In the genomic region with DNA sequence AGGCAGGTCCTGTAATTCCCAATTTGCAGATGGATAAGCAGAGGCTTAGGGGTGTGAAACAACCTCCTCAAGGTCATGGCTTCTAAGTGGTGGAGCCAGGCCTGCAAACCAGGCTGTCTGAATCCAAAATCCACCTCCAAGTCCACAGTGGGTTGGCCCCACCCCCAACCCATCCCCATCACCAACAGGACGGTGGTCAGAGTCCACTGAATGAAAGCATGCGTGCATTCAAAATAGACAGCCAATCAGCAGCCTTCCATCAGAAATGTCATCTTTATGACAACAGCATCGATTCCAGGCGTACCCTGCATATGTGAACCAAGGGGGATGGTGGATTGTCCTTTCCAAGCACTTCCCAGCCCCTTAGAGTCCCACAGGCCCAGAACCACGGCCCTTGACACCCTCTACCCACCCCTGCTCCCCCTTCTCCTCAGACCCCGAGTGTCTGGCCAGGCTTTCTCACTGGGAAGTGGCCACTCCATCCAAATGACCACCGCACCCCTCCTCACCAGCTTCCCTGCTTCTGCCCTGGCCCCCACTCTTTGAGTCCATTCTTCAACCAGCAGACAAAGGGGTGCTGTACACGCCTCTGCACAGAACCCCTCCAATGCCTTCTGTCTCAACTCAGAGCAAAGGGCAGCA, we compare ENCODE assay signal across 22 cellular contexts.
DNase-seq lines count a peak whose midpoint lies in the region; ATAC-seq, FAIRE-seq and TF ChIP-seq lines count a peak whose summit lies in the region.
"Had no signal": no experiment of that assay in that cellular context is flagged by ENCODE, and none has a peak within 500 bp of the region (broad histone marks: within the 10 kb centered on the region; RNA-seq: fewer than 3 reads in every experiment).

No MANE protein-coding gene starts in this region.

- no peaks in the 10 kb centered on the region for H3K27me3 ChIP-seq in RWPE2 (ENCODE audit: insufficient read depth, poor library complexity, severe bottlenecking)
- H3K27me3 ChIP-seq in sigmoid colon: peaks cover 0 to 5% (median 0%) of the 10 kb centered on the region in 3 donors

- intact Hi-C loops in kidney (cut with DNase I): loop anchor here (10.0 kb wide), 1 partner anchor 158 kb away; no protein-coding TSS in a partner anchor
- intact Hi-C loops in sigmoid colon (cut with DNase I): no loop called here

- H3K4me3 Mint-ChIP-seq in chondrocyte (ENCODE audit: unreplicated experiment): no peak overlapping the region
- H3K4me3 Mint-ChIP-seq: CD4-positive, alpha-beta T cell had no signal

- no peaks in the 10 kb centered on the region for H3K27me3 Mint-ChIP-seq in chondrocyte (ENCODE audit: low read depth)

- TF ChIP-seq POLR2A in sigmoid colon (IDR thresholded peaks at IDR 0.05): no peak

- H3K4me3 ChIP-seq in RWPE2 (ENCODE audit: severe bottlenecking): no peak overlapping the region
- no peak overlapping the region for H3K4me3 ChIP-seq in kidney (ENCODE audit: low read length in 2 of 2)
- H3K4me3 ChIP-seq in sigmoid colon: no peak overlapping the region
- H3K4me3 ChIP-seq: HAP-1 had no signal

- 64 to 80% methylated on average over 8 of the region's 8 CpGs for WGBS in sigmoid colon, 2 donors

- no peak overlapping the region for H3K27ac ChIP-seq in RWPE2 (ENCODE audit: poor library complexity, severe bottlenecking)
- no peak overlapping the region for H3K27ac ChIP-seq in kidney (ENCODE audit: low read depth in 2 of 2, low read length in 2 of 2)
- no peak overlapping the region for H3K27ac ChIP-seq in sigmoid colon
- H3K27ac ChIP-seq: C4-2B had no signal

- no peaks in the 10 kb centered on the region for H3K36me3 Mint-ChIP-seq in chondrocyte (ENCODE audit: low read depth)

- H3K4me1 ChIP-seq in RWPE2 (ENCODE audit: insufficient read depth, poor library complexity, severe bottlenecking): peaks cover 8% of the 10 kb centered on the region
- H3K4me1 ChIP-seq in kidney (ENCODE audit: control insufficient read depth in 1 of 2, insufficient read depth in 1 of 2, low read depth in 1 of 2, low read length in 2 of 2): peaks cover 10% of the 10 kb centered on the region in 2 donors
- H3K4me1 ChIP-seq in sigmoid colon: peaks cover 0 to 28% (median 26%) of the 10 kb centered on the region in 4 donors

- DNase-seq in RWPE2 (ENCODE audit: low spot score): peak; percentile 39
- peak; percentile 24 for DNase-seq in chondrocyte (ENCODE audit: low spot score)
- peak; percentile 64 for DNase-seq in kidney
- DNase-seq in sigmoid colon: peak; percentile 37
- DNase-seq in activated T-cell treated with anti-CD3 and anti-CD28 coated beads, Interleukin-2, amount 50 U/mL, for 48 hours: no peak
- DNase-seq in dedifferentiated amniotic fluid mesenchymal stem cell (ENCODE audit: extremely low spot score): no peak
- no peak for DNase-seq in AG08396 (ENCODE audit: low spot score)
- DNase-seq in HPDE6-E6E7 (ENCODE audit: extremely low spot score): no peak
- DNase-seq: ACHN; AML-193; CD4-positive, alpha-beta T cell; DMS153; DMS79; GDM1; GOT3 had no signal

- H3K36me3 ChIP-seq in RWPE2 (ENCODE audit: low read depth) (no peaks in the 10 kb centered on the region), kidney (ENCODE audit: control insufficient read depth in 1 of 2, insufficient read depth in 2 of 2, low read length in 2 of 2) (no peaks in the 10 kb centered on the region), sigmoid colon (no peaks in the 10 kb centered on the region)
- H3K36me3 ChIP-seq: HAP-1 had no signal

- TF ChIP-seq CTCF in RWPE2 (IDR thresholded peaks at IDR 0.05; ENCODE audit: poor library complexity, severe bottlenecking) (no peak), chondrocyte (IDR thresholded peaks at IDR 0.05) (no peak), kidney (IDR thresholded peaks at IDR 0.05; ENCODE audit: borderline replicate concordance, extremely low read depth, insufficient read depth) (no peak), sigmoid colon (IDR thresholded peaks at IDR 0.05) (no peak)

- no peak for TF ChIP-seq EP300 in sigmoid colon (IDR thresholded peaks at IDR 0.05)

- peaks cover 26% of the 10 kb centered on the region for H3K4me1 Mint-ChIP-seq in chondrocyte (ENCODE audit: low read depth)

- no peak overlapping the region for H3K9ac ChIP-seq in kidney (ENCODE audit: low read length in 2 of 2)

- ATAC-seq in RWPE2 (ENCODE audit: low read depth): no peak

- H3K9me3 Mint-ChIP-seq in chondrocyte (ENCODE audit: low read depth): no peaks in the 10 kb centered on the region
- H3K9me3 Mint-ChIP-seq: CD4-positive, alpha-beta T cell had no signal

- FAIRE-seq in kidney (lab: Jason Lieb, UNC): no peak
- FAIRE-seq: A204.1, D721Med, GM12892, GM18507 had no signal

- H3K9me3 ChIP-seq in RWPE2 (ENCODE audit: severe bottlenecking) (no peaks in the 10 kb centered on the region), kidney (ENCODE audit: control insufficient read depth in 1 of 2, low read length in 2 of 2) (no peaks in the 10 kb centered on the region), sigmoid colon (no peaks in the 10 kb centered on the region)
- H3K9me3 ChIP-seq: Caco-2, HAP-1 had no signal

- H3K27ac Mint-ChIP-seq in chondrocyte (ENCODE audit: unreplicated experiment): no peak overlapping the region
- H3K27ac Mint-ChIP-seq: CD4-positive, alpha-beta T cell had no signal

Comparison
In these comparisons a context has a peak if more than half of its experiments do, and no peak if none do; other contexts are left out.
1. DNase-seq: peak in RWPE2 (single experiment), chondrocyte (single experiment), kidney (single experiment) and sigmoid colon (single experiment); none in activated T-cell treated with anti-CD3 and anti-CD28 coated beads, Interleukin-2, amount 50 U/mL, for 48 hours (0 of 2), dedifferentiated amniotic fluid mesenchymal stem cell (single experiment), AG08396 (single experiment) and HPDE6-E6E7 (single experiment).